Comparison of ENCODE assay signal across 1 cellular context in the genomic region with DNA sequence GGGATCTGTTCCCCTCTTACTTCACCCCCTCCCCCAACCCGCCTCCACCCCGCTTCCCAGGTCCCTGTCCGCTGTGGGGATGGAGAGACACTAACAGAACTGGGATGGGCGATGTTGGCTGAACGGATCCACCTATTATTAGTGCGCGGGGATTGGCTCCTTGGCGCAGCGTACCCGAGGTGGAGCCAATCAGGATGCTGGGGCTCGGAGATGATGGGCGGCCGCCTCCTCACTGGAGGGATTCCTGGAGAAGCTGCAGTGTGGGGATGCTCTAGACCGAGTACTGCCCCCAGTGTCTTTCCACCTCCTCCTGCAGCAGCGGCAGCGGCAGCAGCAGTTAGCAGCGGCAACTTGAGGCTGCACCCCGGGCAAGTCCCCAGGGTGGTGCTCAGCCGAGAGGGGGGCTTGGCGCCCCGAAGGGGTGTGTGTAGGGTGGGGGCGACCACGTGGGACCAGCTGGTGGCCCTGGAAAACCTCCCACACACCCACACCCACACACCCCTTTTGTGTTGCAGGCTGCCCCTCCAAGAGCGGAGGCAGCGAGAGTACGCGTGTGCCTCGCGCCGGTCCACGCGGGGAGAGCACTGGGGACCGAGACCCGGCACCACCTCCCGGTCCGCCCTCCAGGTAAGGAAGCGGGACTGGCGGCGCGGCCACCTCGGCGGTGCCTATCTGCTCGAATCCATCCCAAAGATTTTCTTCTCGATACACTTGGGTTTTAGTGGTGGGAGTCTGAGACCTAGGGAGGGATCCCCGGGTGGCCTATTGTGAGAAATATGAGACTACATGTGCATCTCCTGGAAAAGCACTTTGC.
TF ChIP-seq lines count a peak whose summit lies in the region.

Gene SYT1 (plus strand): TSS at position 292 of the 814 bp plus-strand sequence.

TF ChIP-seq in SK-N-SH, 30 proteins besides CTCF, POLR2A, EP300 and RAD21 (continued from another document):
- TF ChIP-seq, protein P1, sequence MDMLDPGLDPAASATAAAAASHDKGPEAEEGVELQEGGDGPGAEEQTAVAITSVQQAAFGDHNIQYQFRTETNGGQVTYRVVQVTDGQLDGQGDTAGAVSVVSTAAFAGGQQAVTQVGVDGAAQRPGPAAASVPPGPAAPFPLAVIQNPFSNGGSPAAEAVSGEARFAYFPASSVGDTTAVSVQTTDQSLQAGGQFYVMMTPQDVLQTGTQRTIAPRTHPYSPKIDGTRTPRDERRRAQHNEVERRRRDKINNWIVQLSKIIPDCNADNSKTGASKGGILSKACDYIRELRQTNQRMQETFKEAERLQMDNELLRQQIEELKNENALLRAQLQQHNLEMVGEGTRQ (IDR thresholded peaks at IDR 0.05; ENCODE audit: borderline replicate concordance, low read depth, low read length), result no peak
- TF ChIP-seq IRF3 (IDR thresholded peaks at IDR 0.05; ENCODE audit: low read depth, low read length), result peak; percentile 43; the same call in 1 of the 2 replicates
- TF ChIP-seq TEAD4 (IDR thresholded peaks at IDR 0.05; ENCODE audit: borderline replicate concordance, insufficient read depth), result no peak
- TF ChIP-seq RCOR1 (IDR thresholded peaks at IDR 0.05; ENCODE audit: low read length), result no peak
- peak; percentile 43; the same call in 1 of the 2 replicates for TF ChIP-seq YY1 (IDR thresholded peaks at IDR 0.05; ENCODE audit: low read depth)
- no peak for TF ChIP-seq MEF2A (IDR thresholded peaks at IDR 0.05; ENCODE audit: borderline replicate concordance, low read depth)
- no peak for TF ChIP-seq NRF1 (IDR thresholded peaks at IDR 0.05; ENCODE audit: low read depth, low read length)
- no peak for TF ChIP-seq FOSL2 (IDR thresholded peaks at IDR 0.05; ENCODE audit: borderline replicate concordance, low read depth)
- no peak for TF ChIP-seq NFIC (IDR thresholded peaks at IDR 0.05; ENCODE audit: borderline replicate concordance)
- TF ChIP-seq TCF12 (IDR thresholded peaks at IDR 0.05), result 0 out of 2 replicates have a peak, but pooled peaks have one; percentile 23
- TF ChIP-seq SMC3 (IDR thresholded peaks at IDR 0.05; ENCODE audit: low read depth, low read length), result no peak; the same call in 1 of the 2 replicates
- peak; percentile 78 for TF ChIP-seq MXI1 (IDR thresholded peaks at IDR 0.05; ENCODE audit: low read depth, low read length)
- peak; percentile 76; the same call in 1 of the 2 replicates for TF ChIP-seq SIN3A (IDR thresholded peaks at IDR 0.05; ENCODE audit: borderline replicate concordance, low read depth, low read length)
- TF ChIP-seq RXRA (IDR thresholded peaks at IDR 0.05; ENCODE audit: borderline replicate concordance, low read depth), result no peak
- TF ChIP-seq FOXM1 (IDR thresholded peaks at IDR 0.05; ENCODE audit: low read depth), result no peak
- TF ChIP-seq, protein P2, sequence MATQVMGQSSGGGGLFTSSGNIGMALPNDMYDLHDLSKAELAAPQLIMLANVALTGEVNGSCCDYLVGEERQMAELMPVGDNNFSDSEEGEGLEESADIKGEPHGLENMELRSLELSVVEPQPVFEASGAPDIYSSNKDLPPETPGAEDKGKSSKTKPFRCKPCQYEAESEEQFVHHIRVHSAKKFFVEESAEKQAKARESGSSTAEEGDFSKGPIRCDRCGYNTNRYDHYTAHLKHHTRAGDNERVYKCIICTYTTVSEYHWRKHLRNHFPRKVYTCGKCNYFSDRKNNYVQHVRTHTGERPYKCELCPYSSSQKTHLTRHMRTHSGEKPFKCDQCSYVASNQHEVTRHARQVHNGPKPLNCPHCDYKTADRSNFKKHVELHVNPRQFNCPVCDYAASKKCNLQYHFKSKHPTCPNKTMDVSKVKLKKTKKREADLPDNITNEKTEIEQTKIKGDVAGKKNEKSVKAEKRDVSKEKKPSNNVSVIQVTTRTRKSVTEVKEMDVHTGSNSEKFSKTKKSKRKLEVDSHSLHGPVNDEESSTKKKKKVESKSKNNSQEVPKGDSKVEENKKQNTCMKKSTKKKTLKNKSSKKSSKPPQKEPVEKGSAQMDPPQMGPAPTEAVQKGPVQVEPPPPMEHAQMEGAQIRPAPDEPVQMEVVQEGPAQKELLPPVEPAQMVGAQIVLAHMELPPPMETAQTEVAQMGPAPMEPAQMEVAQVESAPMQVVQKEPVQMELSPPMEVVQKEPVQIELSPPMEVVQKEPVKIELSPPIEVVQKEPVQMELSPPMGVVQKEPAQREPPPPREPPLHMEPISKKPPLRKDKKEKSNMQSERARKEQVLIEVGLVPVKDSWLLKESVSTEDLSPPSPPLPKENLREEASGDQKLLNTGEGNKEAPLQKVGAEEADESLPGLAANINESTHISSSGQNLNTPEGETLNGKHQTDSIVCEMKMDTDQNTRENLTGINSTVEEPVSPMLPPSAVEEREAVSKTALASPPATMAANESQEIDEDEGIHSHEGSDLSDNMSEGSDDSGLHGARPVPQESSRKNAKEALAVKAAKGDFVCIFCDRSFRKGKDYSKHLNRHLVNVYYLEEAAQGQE (IDR thresholded peaks at IDR 0.05; ENCODE audit: low read depth, low read length), result peak; percentile 70
TF ChIP-seq in SK-N-SH: peak in this region for 12.
